13 cellular contexts compared by ENCODE assay signal in genomic region chr6:149990109-149990671, GRCh38. TPM values are rescaled to one million over a fixed set of nuclear protein-coding genes. Genes with fewer than 3 reads are reported as not detected.
DNase-seq lines count a peak whose midpoint lies in the region; ATAC-seq and TF ChIP-seq lines count a peak whose summit lies in the region.
"Had no signal": no experiment of that assay in that cellular context is flagged by ENCODE, and none has a peak within 500 bp of the region (broad histone marks: within the 10 kb centered on the region; RNA-seq: fewer than 3 reads in every experiment).

No MANE protein-coding gene starts in this region.

- peak overlapping the region; percentile 36 to 52 for H3K4me3 ChIP-seq in Panc1 (ENCODE audit: low read depth in 2 of 2, low read length in 2 of 2)
- peak overlapping the region; percentile 25 to 49 (median 32) for H3K4me3 ChIP-seq in esophagus muscularis mucosa
- peak overlapping the region; percentile 21 to 68 (median 37) for H3K4me3 ChIP-seq in spleen

- H3K27ac ChIP-seq in Panc1 (ENCODE audit: low read length) (no peak overlapping the region), esophagus muscularis mucosa (replicated peaks in 1 of 4) (no peak overlapping the region), spleen (no peak overlapping the region)
- H3K27ac ChIP-seq: epithelial cell of prostate had no signal

- intact Hi-C loops in Panc1 (cut with micrococcal nuclease; ENCODE audit: unreplicated experiment) (no loop called here), esophagus muscularis mucosa (cut with DNase I) (no loop called here), spleen (cut with DNase I; ENCODE audit: low total_unique reads) (no loop called here)

- H3K4me1 ChIP-seq in Panc1 (ENCODE audit: control insufficient read depth, insufficient read depth, low read length) (peaks cover 4% of the 10 kb centered on the region; the same call in 1 of the 2 replicates), esophagus muscularis mucosa (peaks cover 18 to 22% (median 18%) of the 10 kb centered on the region in 4 donors), spleen (peaks cover 15 to 27% (median 26%) of the 10 kb centered on the region in 6 donors)

- peak overlapping the region; percentile 71 for H3K27ac Mint-ChIP-seq in T-helper 2 cell treated with Interferon-gamma antibody and Interleukin-4, amounts not matched to agents 5 μg/mL and 100 μg/mL, for 36 hours

- CTCF ChIA-PET in Panc1 (lab: Charles Lee), result interaction anchor here (0.6 kb wide), 1 partner anchor 717 kb away, joined by 3 read pairs; no protein-coding TSS in a partner anchor

- WGBS in esophagus muscularis mucosa, result 1% methylated on average over 18 of the region's 39 CpGs
- 4 to 8% (median 4%) methylated on average over 36 to 39 of the region's 39 CpGs for WGBS in spleen, 5 donors

- peaks cover 30% of the 10 kb centered on the region for H3K4me1 Mint-ChIP-seq in T-helper 2 cell treated with Interferon-gamma antibody and Interleukin-4, amounts not matched to agents 5 μg/mL and 100 μg/mL, for 36 hours (ENCODE audit: low read depth)

- peak overlapping the region; percentile 90 for H3K4me3 Mint-ChIP-seq in T-helper 2 cell treated with Interferon-gamma antibody and Interleukin-4, amounts not matched to agents 5 μg/mL and 100 μg/mL, for 36 hours

- H3K9me3 ChIP-seq in Panc1 (ENCODE audit: control insufficient read depth, insufficient read depth, low read depth, low read length) (no peaks in the 10 kb centered on the region), esophagus muscularis mucosa (peaks cover 0 to 25% (median 20%) of the 10 kb centered on the region in 4 donors), spleen (peaks cover 0 to 25% (median 9%) of the 10 kb centered on the region in 8 donors)

- DNase-seq in T-helper 2 cell treated with Interferon-gamma antibody and Interleukin-4, amounts not matched to agents 5 μg/mL and 100 μg/mL, for 36 hours (ENCODE audit: low spot score), result no peak
- DNase-seq in T-helper 2 cell (no peak), Panc1 (ENCODE audit: low read depth, low spot score) (no peak), esophagus muscularis mucosa (ENCODE audit: extremely low spot score) (no peak), spleen (no peak), NCI-H345 treated with DMSO at 0.1 percent for 48 hours (lab: John Stamatoyannopoulos, UW; ENCODE audit: unreplicated experiment) (no peak), SHP77 treated with DMSO at 0.1 percent for 48 hours (lab: John Stamatoyannopoulos, UW) (no peak), cortex of kidney (lab: John Stamatoyannopoulos, UW) (no peak)
- DNase-seq: activated CD4-positive, CD25-positive, alpha-beta regulatory T cell treated with anti-CD3 and anti-CD28 coated beads, Interleukin-2, amount 50 U/mL, for 72 hours had no signal

- in situ Hi-C loops in Panc1 (cut with HindIII; ENCODE audit: low pct_unique_long_range_greater_than_20kb, low sequenced_read_pairs), result no loop called here

- H3K36me3 ChIP-seq in Panc1 (ENCODE audit: control insufficient read depth, insufficient read depth, low read length) (no peaks in the 10 kb centered on the region), esophagus muscularis mucosa (no peaks in the 10 kb centered on the region), spleen (no peaks in the 10 kb centered on the region)

- H3K36me3 Mint-ChIP-seq in T-helper 2 cell treated with Interferon-gamma antibody and Interleukin-4, amounts not matched to agents 5 μg/mL and 100 μg/mL, for 36 hours (ENCODE audit: low read depth), result peaks cover 9% of the 10 kb centered on the region

- ATAC-seq in Panc1, result peak; percentile 42

- TF ChIP-seq POLR2A in esophagus muscularis mucosa (IDR thresholded peaks at IDR 0.05; ENCODE audit: low read depth), result no peak
- TF ChIP-seq POLR2A in spleen (IDR thresholded peaks at IDR 0.05), result no peak

- no peak for TF ChIP-seq CTCF in Panc1 (IDR thresholded peaks at IDR 0.05)
- no peak for TF ChIP-seq CTCF in esophagus muscularis mucosa (IDR thresholded peaks at IDR 0.05)
- no peak for TF ChIP-seq CTCF in spleen (IDR thresholded peaks at IDR 0.05 in 8 of 11, conservative IDR thresholded peaks at IDR 0.05 in 3 of 11)

- POLR2A ChIA-PET in Panc1 (lab: Charles Lee), result no interaction called here

- peaks cover 96% of the 10 kb centered on the region for H3K27me3 Mint-ChIP-seq in T-helper 2 cell treated with Interferon-gamma antibody and Interleukin-4, amounts not matched to agents 5 μg/mL and 100 μg/mL, for 36 hours (ENCODE audit: low read depth)

- peaks cover 17% of the 10 kb centered on the region for H3K9me3 Mint-ChIP-seq in T-helper 2 cell treated with Interferon-gamma antibody and Interleukin-4, amounts not matched to agents 5 μg/mL and 100 μg/mL, for 36 hours

- H3K27me3 ChIP-seq in Panc1 (ENCODE audit: control insufficient read depth, insufficient read depth, low read length) (peaks cover 60% of the 10 kb centered on the region), esophagus muscularis mucosa (peaks cover 0 to 100% (median 67%) of the 10 kb centered on the region in 4 donors), spleen (replicated peaks in 1 of 7) (peaks cover 19 to 100% (median 94%) of the 10 kb centered on the region in 7 donors)

- no peak for TF ChIP-seq EP300 in esophagus muscularis mucosa (IDR thresholded peaks at IDR 0.05)

- no TSS peak for BruUV-seq in Panc1 (replicated peaks; lab: Mats Ljungman, UMichigan)

RNA-seq across cellular contexts. Expression of gene ULBP1, which starts 26.4 kb away (rescaled TPM):
- total RNA-seq in Panc1 (2021; ENCODE audit: unreplicated experiment) (3.1 TPM), esophagus muscularis mucosa (under 1 TPM in 1 of 4 donors, not detected in 3; 0.17 TPM), spleen (under 1 TPM in 2 of 7 donors, not detected in 5; 0.23 to 0.34 TPM)
- 5.4 TPM for polyA plus RNA-seq in Panc1 (2012; ENCODE audit: insufficient read length)
- under 1 TPM in 2 of 3 donors, not detected in 1; 0.03 to 0.08 TPM for polyA plus RNA-seq in spleen

RNA-seq across cellular contexts. Expression of gene RAET1L, which starts 35.1 kb away (rescaled TPM):
- total RNA-seq in Panc1 (2021; ENCODE audit: unreplicated experiment) (not detected), esophagus muscularis mucosa (not detected), spleen (not detected)
- polyA plus RNA-seq in Panc1 (2012; ENCODE audit: insufficient read length), result not detected
- polyA plus RNA-seq in spleen, result not detected
- total RNA-seq: omental fat pad, subcutaneous adipose tissue had no signal
- polyA plus RNA-seq: BJ had no signal

RNA-seq across cellular contexts. Expression of gene ULBP2, which starts 48.4 kb away (rescaled TPM):
- total RNA-seq in Panc1 (2021; ENCODE audit: unreplicated experiment) (0.69 TPM), esophagus muscularis mucosa (under 1 TPM in 1 of 4 donors, not detected in 3; 0.39 TPM), spleen (not detected)
- polyA plus RNA-seq in Panc1 (2012; ENCODE audit: insufficient read length), result 0.63 TPM
- under 1 TPM; 0.10 to 0.30 (median 0.20) TPM for polyA plus RNA-seq in spleen
